1 cellular context compared by ENCODE assay signal in the genomic region with DNA sequence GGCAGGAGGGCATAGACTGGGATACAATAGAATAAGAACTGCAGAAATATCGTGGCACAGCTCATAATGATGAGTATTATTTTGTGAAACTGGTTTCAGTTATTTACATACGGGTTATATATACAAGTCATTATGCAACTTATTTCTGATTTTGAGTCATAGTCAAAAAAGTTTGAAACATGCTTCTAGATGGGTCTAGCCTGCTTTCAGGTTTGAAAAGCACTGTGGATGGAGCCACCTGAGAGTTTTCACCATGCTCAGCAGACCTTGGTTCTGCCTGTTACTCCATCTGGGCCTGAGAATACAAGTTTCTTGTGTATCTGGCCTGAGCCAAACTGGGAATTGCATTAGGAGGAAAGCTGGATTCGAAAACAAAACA.
TF ChIP-seq lines count a peak whose summit lies in the region.

No MANE protein-coding gene starts in this region.

TF ChIP-seq in GM12878, 131 proteins besides CTCF, POLR2A, EP300 and RAD21 (continued from another document and continues in another):
- TF ChIP-seq, protein P1, sequence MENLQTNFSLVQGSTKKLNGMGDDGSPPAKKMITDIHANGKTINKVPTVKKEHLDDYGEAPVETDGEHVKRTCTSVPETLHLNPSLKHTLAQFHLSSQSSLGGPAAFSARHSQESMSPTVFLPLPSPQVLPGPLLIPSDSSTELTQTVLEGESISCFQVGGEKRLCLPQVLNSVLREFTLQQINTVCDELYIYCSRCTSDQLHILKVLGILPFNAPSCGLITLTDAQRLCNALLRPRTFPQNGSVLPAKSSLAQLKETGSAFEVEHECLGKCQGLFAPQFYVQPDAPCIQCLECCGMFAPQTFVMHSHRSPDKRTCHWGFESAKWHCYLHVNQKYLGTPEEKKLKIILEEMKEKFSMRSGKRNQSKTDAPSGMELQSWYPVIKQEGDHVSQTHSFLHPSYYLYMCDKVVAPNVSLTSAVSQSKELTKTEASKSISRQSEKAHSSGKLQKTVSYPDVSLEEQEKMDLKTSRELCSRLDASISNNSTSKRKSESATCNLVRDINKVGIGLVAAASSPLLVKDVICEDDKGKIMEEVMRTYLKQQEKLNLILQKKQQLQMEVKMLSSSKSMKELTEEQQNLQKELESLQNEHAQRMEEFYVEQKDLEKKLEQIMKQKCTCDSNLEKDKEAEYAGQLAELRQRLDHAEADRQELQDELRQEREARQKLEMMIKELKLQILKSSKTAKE (IDR thresholded peaks at IDR 0.05; ENCODE audit: low read depth, poor library complexity, severe bottlenecking), result peak; percentile 75
- TF ChIP-seq IKZF1 (conservative IDR thresholded peaks at IDR 0.05) (no peak; the same call in none of the 2 replicates), JUNB (IDR thresholded peaks at IDR 0.05) (peak; percentile 98), MXI1 (IDR thresholded peaks at IDR 0.05; ENCODE audit: low read depth, low read length) (no peak), HDAC2 (IDR thresholded peaks at IDR 0.05) (no peak), SPI1 (IDR thresholded peaks at IDR 0.05; ENCODE audit: borderline replicate concordance, insufficient read depth, low read depth, low read length) (no peak), BACH1 (IDR thresholded peaks at IDR 0.05; ENCODE audit: borderline replicate concordance) (no peak), TARDBP (IDR thresholded peaks at IDR 0.05; ENCODE audit: borderline replicate concordance) (no peak), CBX5 (IDR thresholded peaks at IDR 0.05; ENCODE audit: low read depth) (no peak; the same call in 1 of the 2 replicates), CEBPB (IDR thresholded peaks at IDR 0.05; ENCODE audit: borderline replicate concordance in 1 of 2, low read depth in 2 of 2, low read length in 2 of 2) (peak in 1 of 2 experiments; percentile 78; a peak in 1 of 4 replicates), NRF1 (conservative IDR thresholded peaks at IDR 0.05; ENCODE audit: low read depth, low read length) (no peak), SMAD1 (IDR thresholded peaks at IDR 0.05; ENCODE audit: low read depth, partially characterized antibody) (no peak), SMARCA5 (IDR thresholded peaks at IDR 0.05) (no peak), RAD51 (IDR thresholded peaks at IDR 0.05) (no peak), SMAD5 (IDR thresholded peaks at IDR 0.05; ENCODE audit: low read depth) (no peak), CBX3 (IDR thresholded peaks at IDR 0.05; ENCODE audit: borderline replicate concordance, low read depth) (no peak), CBFB (IDR thresholded peaks at IDR 0.05; ENCODE audit: low read depth) (no peak), POLR2AphosphoS2 (IDR thresholded peaks at IDR 0.05; ENCODE audit: low read depth, low read length) (no peak), RELA (IDR thresholded peaks at IDR 0.05; ENCODE audit: borderline replicate concordance, partially characterized antibody) (no peak), FOS (IDR thresholded peaks at IDR 0.05; ENCODE audit: borderline replicate concordance, extremely low read depth, insufficient read length) (no peak), KAT2A (conservative IDR thresholded peaks at IDR 0.05; ENCODE audit: control insufficient read depth, low read depth, low read length) (no peak), DPF2 (IDR thresholded peaks at IDR 0.05) (peak; percentile 50; the same call in 1 of the 2 replicates), PAX8 (IDR thresholded peaks at IDR 0.05) (no peak), ETV6 (conservative IDR thresholded peaks at IDR 0.05 in 1 of 2, IDR thresholded peaks at IDR 0.05 in 1 of 2; ENCODE audit: borderline replicate concordance in 1 of 2, low read depth in 1 of 2) (0 out of 4 replicates have a peak, but pooled peaks of 1 of the 2 experiments have one; percentile 21), NFIC (IDR thresholded peaks at IDR 0.05; ENCODE audit: low read depth, low read length) (peak; percentile 83), SP1 (IDR thresholded peaks at IDR 0.05; ENCODE audit: low read depth, low read length) (no peak), NR2C2 (IDR thresholded peaks at IDR 0.05; ENCODE audit: borderline replicate concordance, control insufficient read depth, insufficient read length, low read depth) (no peak), BHLHE40 (IDR thresholded peaks at IDR 0.05; ENCODE audit: borderline replicate concordance in 1 of 2, low read depth in 2 of 2, low read length in 1 of 2) (peak in 1 of 2 experiments; percentile 65; a peak in 2 of 4 replicates), MTA2 (IDR thresholded peaks at IDR 0.05; ENCODE audit: low read depth) (peak; percentile 75), PML (IDR thresholded peaks at IDR 0.05; ENCODE audit: low read length) (no peak), MTA3 (IDR thresholded peaks at IDR 0.05; ENCODE audit: borderline replicate concordance, low read length) (no peak)
- TF ChIP-seq, protein P2, sequence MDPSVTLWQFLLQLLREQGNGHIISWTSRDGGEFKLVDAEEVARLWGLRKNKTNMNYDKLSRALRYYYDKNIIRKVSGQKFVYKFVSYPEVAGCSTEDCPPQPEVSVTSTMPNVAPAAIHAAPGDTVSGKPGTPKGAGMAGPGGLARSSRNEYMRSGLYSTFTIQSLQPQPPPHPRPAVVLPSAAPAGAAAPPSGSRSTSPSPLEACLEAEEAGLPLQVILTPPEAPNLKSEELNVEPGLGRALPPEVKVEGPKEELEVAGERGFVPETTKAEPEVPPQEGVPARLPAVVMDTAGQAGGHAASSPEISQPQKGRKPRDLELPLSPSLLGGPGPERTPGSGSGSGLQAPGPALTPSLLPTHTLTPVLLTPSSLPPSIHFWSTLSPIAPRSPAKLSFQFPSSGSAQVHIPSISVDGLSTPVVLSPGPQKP (IDR thresholded peaks at IDR 0.05; ENCODE audit: low read depth, low read length), result no peak
- TF ChIP-seq, protein P3, sequence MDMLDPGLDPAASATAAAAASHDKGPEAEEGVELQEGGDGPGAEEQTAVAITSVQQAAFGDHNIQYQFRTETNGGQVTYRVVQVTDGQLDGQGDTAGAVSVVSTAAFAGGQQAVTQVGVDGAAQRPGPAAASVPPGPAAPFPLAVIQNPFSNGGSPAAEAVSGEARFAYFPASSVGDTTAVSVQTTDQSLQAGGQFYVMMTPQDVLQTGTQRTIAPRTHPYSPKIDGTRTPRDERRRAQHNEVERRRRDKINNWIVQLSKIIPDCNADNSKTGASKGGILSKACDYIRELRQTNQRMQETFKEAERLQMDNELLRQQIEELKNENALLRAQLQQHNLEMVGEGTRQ (IDR thresholded peaks at IDR 0.05; ENCODE audit: borderline replicate concordance, low read depth, low read length), result no peak
- TF ChIP-seq, protein P4, sequence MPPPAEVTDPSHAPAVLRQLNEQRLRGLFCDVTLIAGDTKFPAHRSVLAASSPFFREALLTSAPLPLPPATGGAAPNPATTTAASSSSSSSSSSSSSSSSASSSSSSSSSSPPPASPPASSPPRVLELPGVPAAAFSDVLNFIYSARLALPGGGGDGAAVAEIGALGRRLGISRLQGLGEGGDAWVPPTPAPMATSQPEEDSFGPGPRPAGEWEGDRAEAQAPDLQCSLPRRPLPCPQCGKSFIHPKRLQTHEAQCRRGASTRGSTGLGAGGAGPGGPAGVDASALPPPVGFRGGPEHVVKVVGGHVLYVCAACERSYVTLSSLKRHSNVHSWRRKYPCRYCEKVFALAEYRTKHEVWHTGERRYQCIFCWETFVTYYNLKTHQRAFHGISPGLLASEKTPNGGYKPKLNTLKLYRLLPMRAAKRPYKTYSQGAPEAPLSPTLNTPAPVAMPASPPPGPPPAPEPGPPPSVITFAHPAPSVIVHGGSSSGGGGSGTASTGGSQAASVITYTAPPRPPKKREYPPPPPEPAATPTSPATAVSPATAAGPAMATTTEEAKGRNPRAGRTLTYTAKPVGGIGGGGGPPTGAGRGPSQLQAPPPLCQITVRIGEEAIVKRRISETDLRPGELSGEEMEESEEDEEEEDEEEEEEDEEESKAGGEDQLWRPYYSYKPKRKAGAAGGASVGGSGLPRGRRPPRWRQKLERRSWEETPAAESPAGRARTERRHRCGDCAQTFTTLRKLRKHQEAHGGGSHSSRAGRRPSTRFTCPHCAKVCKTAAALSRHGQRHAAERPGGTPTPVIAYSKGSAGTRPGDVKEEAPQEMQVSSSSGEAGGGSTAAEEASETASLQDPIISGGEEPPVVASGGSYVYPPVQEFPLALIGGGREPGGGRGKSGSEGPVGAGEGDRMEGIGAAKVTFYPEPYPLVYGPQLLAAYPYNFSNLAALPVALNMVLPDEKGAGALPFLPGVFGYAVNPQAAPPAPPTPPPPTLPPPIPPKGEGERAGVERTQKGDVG (CRISPR knock-in tag; IDR thresholded peaks at IDR 0.05), result no peak
- TF ChIP-seq, protein P5, sequence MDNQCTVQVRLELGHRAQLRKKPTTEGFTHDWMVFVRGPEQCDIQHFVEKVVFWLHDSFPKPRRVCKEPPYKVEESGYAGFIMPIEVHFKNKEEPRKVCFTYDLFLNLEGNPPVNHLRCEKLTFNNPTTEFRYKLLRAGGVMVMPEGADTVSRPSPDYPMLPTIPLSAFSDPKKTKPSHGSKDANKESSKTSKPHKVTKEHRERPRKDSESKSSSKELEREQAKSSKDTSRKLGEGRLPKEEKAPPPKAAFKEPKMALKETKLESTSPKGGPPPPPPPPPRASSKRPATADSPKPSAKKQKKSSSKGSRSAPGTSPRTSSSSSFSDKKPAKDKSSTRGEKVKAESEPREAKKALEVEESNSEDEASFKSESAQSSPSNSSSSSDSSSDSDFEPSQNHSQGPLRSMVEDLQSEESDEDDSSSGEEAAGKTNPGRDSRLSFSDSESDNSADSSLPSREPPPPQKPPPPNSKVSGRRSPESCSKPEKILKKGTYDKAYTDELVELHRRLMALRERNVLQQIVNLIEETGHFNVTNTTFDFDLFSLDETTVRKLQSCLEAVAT (IDR thresholded peaks at IDR 0.05), result no peak
- TF ChIP-seq, protein P6, sequence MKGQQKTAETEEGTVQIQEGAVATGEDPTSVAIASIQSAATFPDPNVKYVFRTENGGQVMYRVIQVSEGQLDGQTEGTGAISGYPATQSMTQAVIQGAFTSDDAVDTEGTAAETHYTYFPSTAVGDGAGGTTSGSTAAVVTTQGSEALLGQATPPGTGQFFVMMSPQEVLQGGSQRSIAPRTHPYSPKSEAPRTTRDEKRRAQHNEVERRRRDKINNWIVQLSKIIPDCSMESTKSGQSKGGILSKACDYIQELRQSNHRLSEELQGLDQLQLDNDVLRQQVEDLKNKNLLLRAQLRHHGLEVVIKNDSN (IDR thresholded peaks at IDR 0.05; ENCODE audit: borderline replicate concordance, extremely low read length, insufficient read depth, low read depth, low read length), result no peak
- TF ChIP-seq, protein P7, sequence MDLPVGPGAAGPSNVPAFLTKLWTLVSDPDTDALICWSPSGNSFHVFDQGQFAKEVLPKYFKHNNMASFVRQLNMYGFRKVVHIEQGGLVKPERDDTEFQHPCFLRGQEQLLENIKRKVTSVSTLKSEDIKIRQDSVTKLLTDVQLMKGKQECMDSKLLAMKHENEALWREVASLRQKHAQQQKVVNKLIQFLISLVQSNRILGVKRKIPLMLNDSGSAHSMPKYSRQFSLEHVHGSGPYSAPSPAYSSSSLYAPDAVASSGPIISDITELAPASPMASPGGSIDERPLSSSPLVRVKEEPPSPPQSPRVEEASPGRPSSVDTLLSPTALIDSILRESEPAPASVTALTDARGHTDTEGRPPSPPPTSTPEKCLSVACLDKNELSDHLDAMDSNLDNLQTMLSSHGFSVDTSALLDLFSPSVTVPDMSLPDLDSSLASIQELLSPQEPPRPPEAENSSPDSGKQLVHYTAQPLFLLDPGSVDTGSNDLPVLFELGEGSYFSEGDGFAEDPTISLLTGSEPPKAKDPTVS (IDR thresholded peaks at IDR 0.05; ENCODE audit: low read depth, low read length), result no peak
- TF ChIP-seq, protein P8, sequence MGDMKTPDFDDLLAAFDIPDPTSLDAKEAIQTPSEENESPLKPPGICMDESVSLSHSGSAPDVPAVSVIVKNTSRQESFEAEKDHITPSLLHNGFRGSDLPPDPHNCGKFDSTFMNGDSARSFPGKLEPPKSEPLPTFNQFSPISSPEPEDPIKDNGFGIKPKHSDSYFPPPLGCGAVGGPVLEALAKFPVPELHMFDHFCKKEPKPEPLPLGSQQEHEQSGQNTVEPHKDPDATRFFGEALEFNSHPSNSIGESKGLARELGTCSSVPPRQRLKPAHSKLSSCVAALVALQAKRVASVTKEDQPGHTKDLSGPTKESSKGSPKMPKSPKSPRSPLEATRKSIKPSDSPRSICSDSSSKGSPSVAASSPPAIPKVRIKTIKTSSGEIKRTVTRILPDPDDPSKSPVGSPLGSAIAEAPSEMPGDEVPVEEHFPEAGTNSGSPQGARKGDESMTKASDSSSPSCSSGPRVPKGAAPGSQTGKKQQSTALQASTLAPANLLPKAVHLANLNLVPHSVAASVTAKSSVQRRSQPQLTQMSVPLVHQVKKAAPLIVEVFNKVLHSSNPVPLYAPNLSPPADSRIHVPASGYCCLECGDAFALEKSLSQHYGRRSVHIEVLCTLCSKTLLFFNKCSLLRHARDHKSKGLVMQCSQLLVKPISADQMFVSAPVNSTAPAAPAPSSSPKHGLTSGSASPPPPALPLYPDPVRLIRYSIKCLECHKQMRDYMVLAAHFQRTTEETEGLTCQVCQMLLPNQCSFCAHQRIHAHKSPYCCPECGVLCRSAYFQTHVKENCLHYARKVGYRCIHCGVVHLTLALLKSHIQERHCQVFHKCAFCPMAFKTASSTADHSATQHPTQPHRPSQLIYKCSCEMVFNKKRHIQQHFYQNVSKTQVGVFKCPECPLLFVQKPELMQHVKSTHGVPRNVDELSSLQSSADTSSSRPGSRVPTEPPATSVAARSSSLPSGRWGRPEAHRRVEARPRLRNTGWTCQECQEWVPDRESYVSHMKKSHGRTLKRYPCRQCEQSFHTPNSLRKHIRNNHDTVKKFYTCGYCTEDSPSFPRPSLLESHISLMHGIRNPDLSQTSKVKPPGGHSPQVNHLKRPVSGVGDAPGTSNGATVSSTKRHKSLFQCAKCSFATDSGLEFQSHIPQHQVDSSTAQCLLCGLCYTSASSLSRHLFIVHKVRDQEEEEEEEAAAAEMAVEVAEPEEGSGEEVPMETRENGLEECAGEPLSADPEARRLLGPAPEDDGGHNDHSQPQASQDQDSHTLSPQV (IDR thresholded peaks at IDR 0.05), result 0 out of 2 replicates have a peak, but pooled peaks have one; percentile 7
- TF ChIP-seq, protein P9, sequence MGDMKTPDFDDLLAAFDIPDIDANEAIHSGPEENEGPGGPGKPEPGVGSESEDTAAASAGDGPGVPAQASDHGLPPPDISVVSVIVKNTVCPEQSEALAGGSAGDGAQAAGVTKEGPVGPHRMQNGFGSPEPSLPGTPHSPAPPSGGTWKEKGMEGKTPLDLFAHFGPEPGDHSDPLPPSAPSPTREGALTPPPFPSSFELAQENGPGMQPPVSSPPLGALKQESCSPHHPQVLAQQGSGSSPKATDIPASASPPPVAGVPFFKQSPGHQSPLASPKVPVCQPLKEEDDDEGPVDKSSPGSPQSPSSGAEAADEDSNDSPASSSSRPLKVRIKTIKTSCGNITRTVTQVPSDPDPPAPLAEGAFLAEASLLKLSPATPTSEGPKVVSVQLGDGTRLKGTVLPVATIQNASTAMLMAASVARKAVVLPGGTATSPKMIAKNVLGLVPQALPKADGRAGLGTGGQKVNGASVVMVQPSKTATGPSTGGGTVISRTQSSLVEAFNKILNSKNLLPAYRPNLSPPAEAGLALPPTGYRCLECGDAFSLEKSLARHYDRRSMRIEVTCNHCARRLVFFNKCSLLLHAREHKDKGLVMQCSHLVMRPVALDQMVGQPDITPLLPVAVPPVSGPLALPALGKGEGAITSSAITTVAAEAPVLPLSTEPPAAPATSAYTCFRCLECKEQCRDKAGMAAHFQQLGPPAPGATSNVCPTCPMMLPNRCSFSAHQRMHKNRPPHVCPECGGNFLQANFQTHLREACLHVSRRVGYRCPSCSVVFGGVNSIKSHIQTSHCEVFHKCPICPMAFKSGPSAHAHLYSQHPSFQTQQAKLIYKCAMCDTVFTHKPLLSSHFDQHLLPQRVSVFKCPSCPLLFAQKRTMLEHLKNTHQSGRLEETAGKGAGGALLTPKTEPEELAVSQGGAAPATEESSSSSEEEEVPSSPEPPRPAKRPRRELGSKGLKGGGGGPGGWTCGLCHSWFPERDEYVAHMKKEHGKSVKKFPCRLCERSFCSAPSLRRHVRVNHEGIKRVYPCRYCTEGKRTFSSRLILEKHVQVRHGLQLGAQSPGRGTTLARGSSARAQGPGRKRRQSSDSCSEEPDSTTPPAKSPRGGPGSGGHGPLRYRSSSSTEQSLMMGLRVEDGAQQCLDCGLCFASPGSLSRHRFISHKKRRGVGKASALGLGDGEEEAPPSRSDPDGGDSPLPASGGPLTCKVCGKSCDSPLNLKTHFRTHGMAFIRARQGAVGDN (IDR thresholded peaks at IDR 0.05), result peak; percentile 66; the same call in 1 of the 2 replicates
